ENCODE assay signal across 22 cellular contexts in genomic region chr5:36441215-36441614, GRCh38.
DNase-seq lines count a peak whose midpoint lies in the region; ATAC-seq, FAIRE-seq and TF ChIP-seq lines count a peak whose summit lies in the region.
"Had no signal": no experiment of that assay in that cellular context is flagged by ENCODE, and none has a peak within 500 bp of the region (broad histone marks: within the 10 kb centered on the region; RNA-seq: fewer than 3 reads in every experiment).

No MANE protein-coding gene starts in this region.

- no peaks in the 10 kb centered on the region for H4K20me1 ChIP-seq in K562 (replicated peaks; ENCODE audit: control insufficient read depth, insufficient read depth, low read length)

- no peak for TF ChIP-seq RAD21 in K562 (CRISPR knock-in tag; conservative IDR thresholded peaks at IDR 0.05 in 1 of 2, IDR thresholded peaks at IDR 0.05 in 1 of 2)

- H3K4me3 ChIP-seq in K562 (no peak overlapping the region), trophoblast cell (ENCODE audit: low read depth, low read length) (no peak overlapping the region)
- H3K4me3 ChIP-seq: Peyer's patch, SJSA1 had no signal

- H3K9ac ChIP-seq in K562 (ENCODE audit: insufficient read depth in 1 of 2, low read depth in 2 of 2, low read length in 2 of 2), result peak overlapping the region in 1 of 2 experiments; percentile 27; a peak in 1 of 4 replicates
- H3K9ac ChIP-seq in trophoblast cell (ENCODE audit: low read length), result no peak overlapping the region
- H3K9ac ChIP-seq: KMS-11 had no signal

- in situ Hi-C loops in K562 (cut with MboI), result no loop called here

- DNase-seq in Ammon's horn (ENCODE audit: low spot score) (peak; percentile 65), K562 (ENCODE audit: extremely low read depth in 1 of 4, low spot score in 3 of 4) (no peak), left kidney (ENCODE audit: low read depth, low spot score) (peak; percentile 37), trophoblast cell (no peak), A172 (ENCODE audit: low spot score) (no peak), HT-29 (ENCODE audit: low spot score) (no peak)
- DNase-seq: 8988T; AML-193; CD8-positive, alpha-beta memory T cell; GF-D8; MV-4-11; NCI-H1694; NCI-H2081; NCI-H2171; NCI-H345; NCI-H524; NCI-H774; Peyer's patch had no signal

- peaks cover 30 to 50% of the 10 kb centered on the region in 2 experiments; a peak in 4 of 5 replicates for H3K4me1 ChIP-seq in K562 (replicated peaks in 1 of 2; ENCODE audit: control insufficient read depth in 2 of 2, insufficient read depth in 2 of 2, low read length in 2 of 2)
- H3K4me1 ChIP-seq in trophoblast cell (ENCODE audit: control insufficient read depth in 1 of 2, insufficient read depth in 2 of 2, low read length in 2 of 2), result peaks cover 20 to 26% of the 10 kb centered on the region in 2 experiments
- H3K4me1 ChIP-seq: Peyer's patch had no signal

- H3K14ac ChIP-seq in trophoblast cell (ENCODE audit: low read length), result peak overlapping the region; percentile 10

- H2BK12ac ChIP-seq in trophoblast cell (ENCODE audit: low read length), result peak overlapping the region; percentile 61

- POLR2A ChIA-PET in K562 (lab: Yijun Ruan, JAX), result interaction anchor here (0.5 to 1.3 kb wide), 3 partner anchors 13 to 62 kb away, joined by 3 to 4 read pairs (median 3); no protein-coding TSS in a partner anchor

- intact Hi-C loops in K562 (cut with micrococcal nuclease), result no loop called here

- peak overlapping the region; percentile 94 for H2AFZ ChIP-seq in K562 (ENCODE audit: low read depth, low read length)
- H2AFZ ChIP-seq in trophoblast cell (ENCODE audit: insufficient read depth, low read length, poor library complexity), result no peak overlapping the region

- no peaks in the 10 kb centered on the region for H3K79me2 ChIP-seq in K562 (ENCODE audit: control insufficient read depth, insufficient read depth, low read length)
- peaks cover 6% of the 10 kb centered on the region for H3K79me2 ChIP-seq in trophoblast cell (ENCODE audit: control insufficient read depth, insufficient read depth, low read length, poor library complexity)

- H4K91ac ChIP-seq in trophoblast cell (ENCODE audit: low read depth, low read length), result peak overlapping the region; percentile 67

- CTCF ChIA-PET in K562 (lab: Yijun Ruan, JAX; ENCODE audit: low intra/inter-chr PET ratio), result no interaction called here

- TF ChIP-seq EP300 in K562 (IDR thresholded peaks at IDR 0.05; ENCODE audit: low read length), result no peak

- no peak overlapping the region for H3K23ac ChIP-seq in trophoblast cell (ENCODE audit: low read length)

- H2BK120ac ChIP-seq in trophoblast cell (ENCODE audit: insufficient read depth, low read length, poor library complexity), result peak overlapping the region; percentile 55

- H2AK5ac ChIP-seq in trophoblast cell (ENCODE audit: low read length), result no peak overlapping the region

- H3K27ac ChIP-seq in K562 (ENCODE audit: extremely low read depth, low read depth, low read length), result no peak overlapping the region; the same call in 2 of the 3 replicates
- no peak overlapping the region for H3K27ac ChIP-seq in trophoblast cell (ENCODE audit: low read depth, low read length)
- H3K27ac ChIP-seq: KMS-11, Peyer's patch, SJSA1 had no signal

- FAIRE-seq in K562 (lab: Jason Lieb, UNC), result no peak

- WGBS in K562 (ENCODE audit: insufficient coverage, low coverage, missing lambda C conversion rate), result 40% methylated on average over 1 of the region's 1 CpG
- WGBS in trophoblast cell (ENCODE audit: extremely low coverage, insufficient coverage, insufficient read length), result no CpG with 5 or more reads among the region's 1 CpG

- H3K4me2 ChIP-seq in K562 (ENCODE audit: insufficient read depth, low read length) (no peak overlapping the region), trophoblast cell (ENCODE audit: low read length) (no peak overlapping the region)
- H3K4me2 ChIP-seq: KMS-11 had no signal

- no peaks in the 10 kb centered on the region for H3K9me1 ChIP-seq in K562 (ENCODE audit: control insufficient read depth, insufficient read depth, low read length)

- H3K18ac ChIP-seq in trophoblast cell (ENCODE audit: low read length), result no peak overlapping the region

- ATAC-seq in K562, result no peak
- ATAC-seq in HG02642 (IDR thresholded peaks at IDR 0.05; ENCODE audit: poor library complexity, unreplicated experiment), result no peak
- no peak for ATAC-seq in HG03045 (IDR thresholded peaks at IDR 0.05; ENCODE audit: unreplicated experiment)

- H4K8ac ChIP-seq in trophoblast cell (ENCODE audit: low read depth, low read length), result no peak overlapping the region

- H3K36me3 ChIP-seq in K562 (ENCODE audit: control insufficient read depth, insufficient read depth, low read length) (no peaks in the 10 kb centered on the region), trophoblast cell (ENCODE audit: control insufficient read depth in 1 of 2, insufficient read depth in 2 of 2, low read length in 2 of 2) (no peaks in the 10 kb centered on the region)
- H3K36me3 ChIP-seq: Peyer's patch, SJSA1 had no signal

- BruUV-seq in K562 (replicated peaks; lab: Mats Ljungman, UMichigan), result no TSS peak

- H3K79me1 ChIP-seq in trophoblast cell (ENCODE audit: low read length), result peaks cover 46% of the 10 kb centered on the region

- H2BK5ac ChIP-seq in trophoblast cell (ENCODE audit: low read depth, low read length, poor library complexity), result peak overlapping the region; percentile 8

- no peak overlapping the region for H4K12ac ChIP-seq in trophoblast cell (ENCODE audit: low read depth, low read length)

- H3K27me3 ChIP-seq in K562 (ENCODE audit: control insufficient read depth in 2 of 2, insufficient read depth in 2 of 2, low read length in 2 of 2), result no peaks in the 10 kb centered on the region
- no peaks in the 10 kb centered on the region for H3K27me3 ChIP-seq in trophoblast cell (ENCODE audit: insufficient read depth, low read length)
- H3K27me3 ChIP-seq: Peyer's patch, SJSA1 had no signal

- H3K9me3 ChIP-seq in K562 (replicated peaks; ENCODE audit: control insufficient read depth, insufficient read depth, low read depth, low read length) (no peaks in the 10 kb centered on the region), trophoblast cell (ENCODE audit: insufficient read depth, low read depth, low read length) (no peaks in the 10 kb centered on the region)
- H3K9me3 ChIP-seq: Peyer's patch, SJSA1 had no signal

- H3K4ac ChIP-seq in trophoblast cell (ENCODE audit: low read depth, low read length), result no peak overlapping the region

- TF ChIP-seq POLR2A in K562 (conservative IDR thresholded peaks at IDR 0.05), result no peak

- TF ChIP-seq CTCF in K562 (IDR thresholded peaks at IDR 0.05 in 2 of 3, conservative IDR thresholded peaks at IDR 0.05 in 1 of 3; ENCODE audit: insufficient read depth in 2 of 3, low read depth in 1 of 3, low read length in 3 of 3), result no peak

TF ChIP-seq in K562, 482 proteins besides CTCF, POLR2A, EP300 and RAD21:
- no peak for TF ChIP-seq HDAC8 (tag; IDR thresholded peaks at IDR 0.05)
- TF ChIP-seq GTF2A2 (tag; IDR thresholded peaks at IDR 0.05), result no peak
- no peak for TF ChIP-seq CBX3 (IDR thresholded peaks at IDR 0.05; ENCODE audit: borderline replicate concordance in 1 of 2, low read length in 2 of 2)
- TF ChIP-seq ZFP91 (CRISPR knock-in tag; IDR thresholded peaks at IDR 0.05), result no peak
- TF ChIP-seq CXXC5 (CRISPR knock-in tag; IDR thresholded peaks at IDR 0.05), result no peak
- TF ChIP-seq ZC3H11A (IDR thresholded peaks at IDR 0.05; ENCODE audit: low read depth, low read length), result no peak
- TF ChIP-seq NFXL1 (CRISPR knock-in tag; IDR thresholded peaks at IDR 0.05), result no peak
- no peak for TF ChIP-seq KHSRP (IDR thresholded peaks at IDR 0.05)
- TF ChIP-seq ZNF766 (CRISPR knock-in tag; conservative IDR thresholded peaks at IDR 0.05), result no peak
- no peak for TF ChIP-seq ZSCAN32 (CRISPR knock-in tag; IDR thresholded peaks at IDR 0.05)
- no peak for TF ChIP-seq EGR1 (conservative IDR thresholded peaks at IDR 0.05)
- no peak for TF ChIP-seq ILK (tag; IDR thresholded peaks at IDR 0.05; ENCODE audit: borderline replicate concordance, low read depth)
- no peak for TF ChIP-seq RBM34 (IDR thresholded peaks at IDR 0.05; ENCODE audit: borderline replicate concordance, insufficient read depth, low read length)
- TF ChIP-seq LEF1 (IDR thresholded peaks at IDR 0.05), result no peak
- TF ChIP-seq PTTG1 (tag; IDR thresholded peaks at IDR 0.05; ENCODE audit: low read depth), result no peak
- no peak for TF ChIP-seq IFI16 (CRISPR knock-in tag; IDR thresholded peaks at IDR 0.05)
- no peak for TF ChIP-seq ZNF232 (CRISPR knock-in tag; IDR thresholded peaks at IDR 0.05)
- TF ChIP-seq E4F1 (CRISPR knock-in tag; IDR thresholded peaks at IDR 0.05; ENCODE audit: borderline replicate concordance), result no peak
- no peak for TF ChIP-seq STAT5A (IDR thresholded peaks at IDR 0.05; ENCODE audit: borderline replicate concordance, low read length)

Comparison
In these comparisons a context has a peak if more than half of its experiments do, and no peak if none do; other contexts are left out.
1. DNase-seq: peak in Ammon's horn (single experiment) and left kidney (single experiment); none in K562 (0 of 4), trophoblast cell (0 of 2), A172 (single experiment) and HT-29 (single experiment).